21 cellular contexts compared by ENCODE assay signal in the genomic region with DNA sequence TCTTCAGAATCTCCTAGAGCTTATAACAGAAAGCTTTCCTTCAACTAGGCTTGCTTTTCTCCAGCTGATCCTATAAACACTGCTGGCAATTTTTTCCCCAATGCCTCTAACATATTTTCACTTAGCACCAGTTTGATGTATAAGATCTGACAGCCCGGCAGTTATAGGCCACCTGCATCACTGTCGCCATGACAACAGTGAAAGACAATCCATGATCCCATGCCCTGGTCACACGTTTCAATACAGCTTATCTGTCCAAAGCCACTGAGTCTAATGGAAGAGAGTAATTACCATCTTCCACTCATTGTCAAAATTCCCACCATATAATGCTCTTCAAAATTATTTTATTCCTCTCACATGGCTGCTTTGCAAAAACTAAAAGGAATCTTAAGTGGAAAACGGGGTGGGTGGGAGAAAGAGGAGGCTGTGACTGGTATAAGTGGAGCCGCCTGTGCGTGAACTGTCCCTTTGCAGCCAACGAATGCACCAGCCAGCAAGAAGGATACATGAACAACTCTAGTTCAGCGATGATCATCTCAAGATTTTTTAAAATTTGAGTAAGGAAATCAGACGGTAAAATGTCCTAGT. TPM values are rescaled to one million over a fixed set of nuclear protein-coding genes. Genes with fewer than 3 reads are reported as not detected.
A peak's percentile ranks its signal among the peaks of the same experiment; 100 is the strongest.
DNase-seq lines count a peak whose midpoint lies in the region; ATAC-seq, FAIRE-seq and TF ChIP-seq lines count a peak whose summit lies in the region.
"Had no signal": no experiment of that assay in that cellular context is flagged by ENCODE, and none has a peak within 500 bp of the region (broad histone marks: within the 10 kb centered on the region; RNA-seq: fewer than 3 reads in every experiment).

No MANE protein-coding gene starts in this region.

- no peak overlapping the region for H3K4me3 ChIP-seq in SK-N-SH (ENCODE audit: low read depth in 2 of 2, low read length in 1 of 2)
- H3K4me3 ChIP-seq in neural cell (ENCODE audit: low read length), result peak overlapping the region; percentile 57
- H3K4me3 ChIP-seq: breast epithelium, tibial artery had no signal

- 0 out of 4 replicates have a peak overlapping the region, but pooled peaks of 1 of the 2 experiments have one; percentile 5 for H3K27ac ChIP-seq in SK-N-SH (ENCODE audit: low read depth in 2 of 2, low read length in 1 of 2)
- H3K27ac ChIP-seq in neural cell (ENCODE audit: low read length), result peak overlapping the region; percentile 89
- H3K27ac ChIP-seq: breast epithelium, RWPE1, tibial artery had no signal

- 80% methylated on average over 9 of the region's 9 CpGs for WGBS in SK-N-SH (ENCODE audit: low lambda C conversion rate)

- POLR2A ChIA-PET in SK-N-SH (lab: Yijun Ruan, JAX), result no interaction called here

- peaks cover 2% of the 10 kb centered on the region; the same call in 1 of the 2 replicates for H3K79me2 ChIP-seq in SK-N-SH (ENCODE audit: insufficient read depth)
- peaks cover 19% of the 10 kb centered on the region for H3K79me2 ChIP-seq in neural cell (replicated peaks; ENCODE audit: insufficient read depth, low read length)

- FAIRE-seq in D721Med (lab: Jason Lieb, UNC), result peak; percentile 64
- FAIRE-seq: kidney had no signal

- H3K9me3 ChIP-seq in SK-N-SH (no peaks in the 10 kb centered on the region), neural cell (ENCODE audit: low read length) (no peaks in the 10 kb centered on the region)
- H3K9me3 ChIP-seq: breast epithelium, tibial artery had no signal

- CTCF ChIA-PET in SK-N-SH (lab: Yijun Ruan, JAX), result no interaction called here

- H4K20me1 ChIP-seq in SK-N-SH (ENCODE audit: insufficient read depth) (no peaks in the 10 kb centered on the region), neural cell (ENCODE audit: insufficient read depth) (no peaks in the 10 kb centered on the region)

- H3K4me2 ChIP-seq in SK-N-SH (no peak overlapping the region), neural cell (ENCODE audit: low read length) (peak overlapping the region; percentile 88)

- H3K27me3 ChIP-seq in SK-N-SH (ENCODE audit: insufficient read depth) (no peaks in the 10 kb centered on the region), neural cell (ENCODE audit: insufficient read depth, low read depth, low read length) (no peaks in the 10 kb centered on the region)
- H3K27me3 ChIP-seq: breast epithelium, tibial artery had no signal

- no peaks in the 10 kb centered on the region for H3K36me3 ChIP-seq in SK-N-SH (replicated peaks in 1 of 2; ENCODE audit: control insufficient read depth in 1 of 2, insufficient read depth in 2 of 2, low read length in 1 of 2)
- no peaks in the 10 kb centered on the region for H3K36me3 ChIP-seq in neural cell (ENCODE audit: insufficient read depth, low read length)
- H3K36me3 ChIP-seq: breast epithelium, tibial artery had no signal

- ATAC-seq in GM18520 (IDR thresholded peaks at IDR 0.05; ENCODE audit: unreplicated experiment), result no peak

- no peak for TF ChIP-seq RAD21 in SK-N-SH (IDR thresholded peaks at IDR 0.05; ENCODE audit: low read length)
- TF ChIP-seq RAD21 in neural cell (conservative IDR thresholded peaks at IDR 0.05), result peak; percentile 36

- H2AFZ ChIP-seq in SK-N-SH (ENCODE audit: low read depth) (no peak overlapping the region), neural cell (ENCODE audit: low read depth, low read length) (no peak overlapping the region)

- peaks cover 0 to 29% of the 10 kb centered on the region in 2 experiments; a peak in 3 of 4 replicates for H3K4me1 ChIP-seq in SK-N-SH (ENCODE audit: control insufficient read depth in 1 of 2, insufficient read depth in 2 of 2, low read depth in 1 of 2, low read length in 1 of 2)
- H3K4me1 ChIP-seq: breast epithelium, tibial artery had no signal

- no peak for DNase-seq in D721Med (ENCODE audit: insufficient read length, low spot score)
- peak; percentile 59 for DNase-seq in NCI-H1105 treated with DMSO at 0.1 percent for 48 hours (lab: John Stamatoyannopoulos, UW)
- DNase-seq in SK-N-SH, result peak; percentile 50
- DNase-seq in T-helper 1 cell, result no peak
- DNase-seq in T1000 (lab: John Stamatoyannopoulos, UW), result no peak
- DNase-seq: activated CD8-positive, alpha-beta memory T cell treated with anti-CD3 and anti-CD28 coated beads, Interleukin-2, amount 50 U/mL, for 48 hours; activated effector memory CD4-positive, alpha-beta T cell treated with Interleukin-2 at 50 U/mL for 16 hours; dermis blood vessel endothelial cell; DMS79 treated with DMSO at 0.1 percent for 48 hours; foreskin fibroblast; HFFc6; kidney; naive B cell; stimulated activated CD4-positive, alpha-beta T cell treated with anti-CD3 and anti-CD28 coated beads, Interleukin-2, amount 100 ng/mL, for 24 hours; stimulated activated naive CD4-positive, alpha-beta T cell treated with Interleukin-2 at 50 U/mL for 16 hours; SW 1271; tibial artery had no signal

- TF ChIP-seq CTCF in D721Med (IDR thresholded peaks at IDR 0.05; ENCODE audit: insufficient read depth, missing control alignments), result no peak
- TF ChIP-seq CTCF in SK-N-SH (IDR thresholded peaks at IDR 0.05), result no peak
- TF ChIP-seq CTCF in neural cell (IDR thresholded peaks at IDR 0.05; ENCODE audit: poor library complexity, severe bottlenecking), result no peak

- H3K9me2 ChIP-seq in SK-N-SH (no peaks in the 10 kb centered on the region), neural cell (ENCODE audit: insufficient read depth, low read length) (no peaks in the 10 kb centered on the region)

- H3F3A ChIP-seq in SK-N-SH (replicated peaks; ENCODE audit: insufficient read depth) (peaks cover 3% of the 10 kb centered on the region), neural cell (ENCODE audit: insufficient read depth, low read length, poor library complexity, severe bottlenecking) (peaks cover 6% of the 10 kb centered on the region)

- H3K9ac ChIP-seq in SK-N-SH (no peak overlapping the region), neural cell (ENCODE audit: low read length) (peak overlapping the region; percentile 55)

- TF ChIP-seq EP300 in SK-N-SH (IDR thresholded peaks at IDR 0.05; ENCODE audit: borderline replicate concordance in 1 of 2, low read depth in 1 of 2, low read length in 1 of 2) (no peak), neural cell (conservative IDR thresholded peaks at IDR 0.05; ENCODE audit: poor library complexity, severe bottlenecking) (peak; percentile 95)

TF ChIP-seq in SK-N-SH, 30 proteins besides CTCF, POLR2A, EP300 and RAD21:
- TF ChIP-seq RFX5 (IDR thresholded peaks at IDR 0.05; ENCODE audit: low read length), result peak; percentile 82
- TF ChIP-seq NFIC (IDR thresholded peaks at IDR 0.05; ENCODE audit: borderline replicate concordance), result no peak
- TF ChIP-seq MXI1 (IDR thresholded peaks at IDR 0.05; ENCODE audit: low read depth, low read length), result peak; percentile 45; the same call in 1 of the 2 replicates
- no peak for TF ChIP-seq GATA2 (CRISPR knock-in tag; IDR thresholded peaks at IDR 0.05)
- no peak for TF ChIP-seq GABPA (IDR thresholded peaks at IDR 0.05; ENCODE audit: low read depth)

TF ChIP-seq in neural cell, 6 proteins besides CTCF, POLR2A, EP300 and RAD21:
- no peak for TF ChIP-seq EZH2 (IDR thresholded peaks at IDR 0.05; ENCODE audit: borderline replicate concordance, insufficient read depth, low read length, poor library complexity, severe bottlenecking)
- peak; percentile 31 for TF ChIP-seq SMC3 (conservative IDR thresholded peaks at IDR 0.05; ENCODE audit: poor library complexity)
- TF ChIP-seq REST (IDR thresholded peaks at IDR 0.05; ENCODE audit: borderline replicate concordance), result peak; percentile 97
- no peak for TF ChIP-seq TAF1 (IDR thresholded peaks at IDR 0.05; ENCODE audit: low read depth)
- peak; percentile 87 for TF ChIP-seq POLR2AphosphoS5 (IDR thresholded peaks at IDR 0.05)
- TF ChIP-seq MXI1 (conservative IDR thresholded peaks at IDR 0.05; ENCODE audit: poor library complexity, severe bottlenecking), result peak; percentile 73

RNA-seq across cellular contexts. Expression of gene MAML3, which starts 44.3 kb away (rescaled TPM):
- polyA plus RNA-seq in SK-N-SH (2012; rRNA removed), result 5.3 and 5.6 TPM in 2 replicates
- polyA plus RNA-seq in SK-N-SH (2012; cell fraction: cytosol; rRNA removed), result 4.8 and 5.8 TPM in 2 replicates
- polyA plus RNA-seq in SK-N-SH (2012; cell fraction: nucleus; rRNA removed), result 3.7 and 5.2 TPM in 2 replicates
- 10.2 and 10.4 TPM in 2 replicates for polyA plus RNA-seq in neural cell
- polyA minus RNA-seq in neural cell, result 40.7 and 43.3 TPM in 2 replicates

Comparison
In these comparisons a context has a peak if more than half of its experiments do, and no peak if none do; other contexts are left out.
1. DNase-seq: peak in NCI-H1105 treated with DMSO at 0.1 percent for 48 hours (single experiment) and SK-N-SH (single experiment); none in D721Med (single experiment), T-helper 1 cell (0 of 5) and T1000 (single experiment).